26 cellular contexts compared by ENCODE assay signal in the genomic region with DNA sequence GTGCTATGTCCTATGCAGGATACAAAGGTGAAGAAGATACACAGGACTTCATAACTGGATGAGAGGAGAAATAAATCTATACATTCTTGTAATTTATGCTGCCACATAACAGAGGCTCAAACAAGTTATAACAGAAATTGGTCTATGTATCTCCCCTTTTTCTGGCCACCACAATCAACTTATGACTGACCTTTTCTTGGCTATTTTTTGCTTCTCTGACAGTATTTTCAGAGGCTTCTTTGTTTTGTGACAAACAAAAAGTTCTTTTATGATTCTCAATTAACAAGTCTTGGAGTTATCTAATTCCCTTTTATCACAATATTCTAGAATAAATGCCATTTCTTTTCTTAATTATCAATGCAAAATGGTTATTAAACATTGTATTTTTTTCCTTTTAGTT.
"Had no signal": no experiment of that assay in that cellular context is flagged by ENCODE, and none has a peak within 500 bp of the region (broad histone marks: within the 10 kb centered on the region; RNA-seq: fewer than 3 reads in every experiment).

No MANE protein-coding gene starts in this region.

- DNase-seq: activated CD4-positive, alpha-beta T cell treated with anti-CD3 and anti-CD28 coated beads for 1 hour; activated CD4-positive, alpha-beta T cell treated with anti-CD3 and anti-CD28 coated beads for 4 hours; activated CD4-positive, alpha-beta T cell treated with anti-CD3 and anti-CD28 coated beads, Interleukin-2, amount 10 ng/mL, durations not matched to agents 7 days and 5 days; activated CD4-positive, alpha-beta T cell treated with anti-CD3 and anti-CD28 coated beads, Interleukin-2, amount 50 U/mL, for 4 hours; activated CD8-positive, alpha-beta memory T cell treated with anti-CD3 and anti-CD28 coated beads for 24 hours; activated CD8-positive, alpha-beta T cell treated with anti-CD3 and anti-CD28 coated beads for 36 hours; activated effector memory CD4-positive, alpha-beta T cell treated with Interleukin-2 at 50 U/mL for 16 hours; activated gamma-delta T cell treated with Interleukin-2 at 50 U/mL for 16 hours; activated naive CD4-positive, alpha-beta T cell treated with anti-CD3 and anti-CD28 coated beads, Interleukin-2, amount 50 U/mL, for 16 hours; activated naive CD4-positive, alpha-beta T cell treated with Interleukin-2 at 50 U/mL for 16 hours; activated T-cell treated with anti-CD3 and anti-CD28 coated beads, Interleukin-2, amount 50 U/mL, for 4 hours; amniotic stem cell; anterior cingulate cortex; brain microvascular endothelial cell; cerebellar nuclear complex; dorsolateral prefrontal cortex; effector memory CD4-positive, alpha-beta T cell; endodermal cell; foreskin fibroblast; T-helper 2 cell had no signal

- H3K27ac ChIP-seq: brain microvascular endothelial cell, coronary artery, gastroesophageal sphincter, VCaP had no signal

- H3K27me3 ChIP-seq: brain microvascular endothelial cell, dorsolateral prefrontal cortex, gastroesophageal sphincter had no signal

- H3K4me3 ChIP-seq: coronary artery, gastroesophageal sphincter had no signal

- H3K9me3 ChIP-seq: gastroesophageal sphincter had no signal

- H3K36me3 ChIP-seq: brain microvascular endothelial cell, gastroesophageal sphincter had no signal

- H3K4me1 ChIP-seq: gastroesophageal sphincter had no signal

- ATAC-seq: activated CD8-positive, alpha-beta T cell treated with anti-CD3 and anti-CD28 coated beads for 36 hours; activated T-cell treated with anti-CD3 and anti-CD28 coated beads, Interleukin-2, amount 50 U/mL, for 4 hours; activated T-helper 17 cell treated with anti-CD3 and anti-CD28 coated beads, Interleukin-2, amount 50 U/mL, for 72 hours; esophagus mucosa; gastroesophageal sphincter; WTC11 had no signal
